Comparison of ENCODE assay signal across 27 cellular contexts in genomic region chr6:56474531-56474930, GRCh38.
"Had no signal": no experiment of that assay in that cellular context is flagged by ENCODE, and none has a peak within 500 bp of the region (broad histone marks: within the 10 kb centered on the region; RNA-seq: fewer than 3 reads in every experiment).

No MANE protein-coding gene starts in this region.

- H3K27ac ChIP-seq: stomach, suprapubic skin, testis, thoracic aorta, thyroid gland, tibial artery, tibial nerve, transverse colon, upper lobe of left lung, upper lobe of right lung, vagina had no signal

- H3K9me3 ChIP-seq: stomach, testis, thoracic aorta, thyroid gland, tibial artery, transverse colon, upper lobe of left lung, upper lobe of right lung, uterus, vagina had no signal

- H3K27me3 ChIP-seq: stomach, suprapubic skin, testis, thyroid gland, tibial artery, tibial nerve, transverse colon, upper lobe of left lung, upper lobe of right lung, uterus, vagina had no signal

- H3K36me3 ChIP-seq: uterus had no signal

- DNase-seq: stimulated activated CD4-positive, alpha-beta T cell treated with anti-CD3 and anti-CD28 coated beads, Interleukin-2, amount 100 ng/mL, for 48 hours; stimulated activated CD4-positive, alpha-beta T cell treated with anti-CD3 and anti-CD28 coated beads, Interleukin-4, amount 100 ng/mL, for 1 hour; stimulated activated CD4-positive, alpha-beta T cell treated with anti-CD3 and anti-CD28 coated beads, Interleukin-4, amount 100 ng/mL, for 24 hours; stimulated activated CD4-positive, alpha-beta T cell treated with anti-CD3 and anti-CD28 coated beads, Interleukin-4, amount 100 ng/mL, for 4 hours; stimulated activated CD8-positive, alpha-beta memory T cell treated with anti-CD3 and anti-CD28 coated beads, Interleukin-4, amount 100 ng/mL, for 48 hours; stimulated activated naive B cell treated with anti-CD40 and anti-IgM and Interleukin-4, amounts not matched to agents 10 μg/mL and 1 μg/mL and 100 μg/mL, for 72 hours; stimulated activated naive CD4-positive, alpha-beta T cell; stimulated activated naive CD4-positive, alpha-beta T cell treated with Interleukin-2 at 50 U/mL for 16 hours; stimulated activated naive CD8-positive, alpha-beta T cell treated with anti-CD3 and anti-CD28 coated beads, Interleukin-15, amount 100 ng/mL, for 72 hours; stimulated activated naive CD8-positive, alpha-beta T cell treated with anti-CD3 and anti-CD28 coated beads, Interleukin-15, Interleukin-2, amounts not matched to agents 100 U/mL and 50 U/mL, for 24 hours; stomach; substantia nigra; testis; thyroid gland; tibial artery; transverse colon; upper lobe of left lung; upper lobe of right lung; uterus had no signal

- H3K27ac Mint-ChIP-seq: stimulated activated effector memory CD8-positive, alpha-beta T cell treated with anti-CD3 and anti-CD28 coated beads, Interleukin-12 subunit alpha, Interleukin-12 subunit beta, amount 100 ng/mL, for 72 hours; stimulated activated memory B cell treated with anti-CD40 and anti-IgM and Interleukin-4, amounts not matched to agents 10 μg/mL and 1 μg/mL and 100 μg/mL, for 72 hours; stimulated activated naive B cell treated with anti-CD40 and anti-IgM and Interleukin-4, amounts not matched to agents 10 μg/mL and 1 μg/mL and 100 μg/mL, for 72 hours; stimulated activated naive CD8-positive, alpha-beta T cell treated with anti-CD3 and anti-CD28 coated beads, Interleukin-15, amount 100 ng/mL, for 72 hours; stimulated activated naive CD8-positive, alpha-beta T cell treated with anti-CD3 and anti-CD28 coated beads, Interleukin-15, Interleukin-2, amounts not matched to agents 100 ng/mL and 50 ng/mL, for 24 hours; type B pancreatic cell had no signal

- H3K27me3 Mint-ChIP-seq: stimulated activated memory B cell treated with anti-CD40 and anti-IgM and Interleukin-4, amounts not matched to agents 10 μg/mL and 1 μg/mL and 100 μg/mL, for 72 hours; stimulated activated naive B cell treated with anti-CD40 and anti-IgM and Interleukin-4, amounts not matched to agents 10 μg/mL and 1 μg/mL and 100 μg/mL, for 72 hours; stimulated activated naive CD8-positive, alpha-beta T cell treated with anti-CD3 and anti-CD28 coated beads, Interleukin-15, amount 100 ng/mL, for 72 hours; stimulated activated naive CD8-positive, alpha-beta T cell treated with anti-CD3 and anti-CD28 coated beads, Interleukin-15, Interleukin-2, amounts not matched to agents 100 ng/mL and 50 ng/mL, for 24 hours; type B pancreatic cell had no signal

- H3K4me1 Mint-ChIP-seq: stimulated activated effector memory CD8-positive, alpha-beta T cell treated with anti-CD3 and anti-CD28 coated beads, Interleukin-12 subunit alpha, Interleukin-12 subunit beta, amount 100 ng/mL, for 72 hours; stimulated activated memory B cell treated with anti-CD40 and anti-IgM and Interleukin-4, amounts not matched to agents 10 μg/mL and 1 μg/mL and 100 μg/mL, for 72 hours; stimulated activated naive CD8-positive, alpha-beta T cell treated with anti-CD3 and anti-CD28 coated beads, Interleukin-15, amount 100 ng/mL, for 72 hours had no signal

- H3K4me3 Mint-ChIP-seq: stimulated activated effector memory CD8-positive, alpha-beta T cell treated with anti-CD3 and anti-CD28 coated beads, Interleukin-12 subunit alpha, Interleukin-12 subunit beta, amount 100 ng/mL, for 72 hours; stimulated activated memory B cell treated with anti-CD40 and anti-IgM and Interleukin-4, amounts not matched to agents 10 μg/mL and 1 μg/mL and 100 μg/mL, for 72 hours; stimulated activated naive B cell treated with anti-CD40 and anti-IgM and Interleukin-4, amounts not matched to agents 10 μg/mL and 1 μg/mL and 100 μg/mL, for 72 hours; stimulated activated naive CD8-positive, alpha-beta T cell treated with anti-CD3 and anti-CD28 coated beads, Interleukin-15, amount 100 ng/mL, for 72 hours; stimulated activated naive CD8-positive, alpha-beta T cell treated with anti-CD3 and anti-CD28 coated beads, Interleukin-15, Interleukin-2, amounts not matched to agents 100 ng/mL and 50 ng/mL, for 24 hours; type B pancreatic cell had no signal

- H3K4me3 ChIP-seq: stomach, suprapubic skin, testis, thoracic aorta, thyroid gland, tibial artery, tibial nerve, transverse colon, upper lobe of left lung, upper lobe of right lung, uterus, vagina had no signal

- H3K9me3 Mint-ChIP-seq: type B pancreatic cell had no signal

- ATAC-seq: stimulated activated effector memory CD8-positive, alpha-beta T cell treated with anti-CD3 and anti-CD28 coated beads, Interleukin-12 subunit alpha, Interleukin-12 subunit beta, amount 100 ng/mL, for 72 hours; stimulated activated memory B cell treated with anti-CD40 and anti-IgM and Interleukin-4, amounts not matched to agents 10 μg/mL and 1 μg/mL and 100 μg/mL, for 72 hours; stimulated activated naive B cell treated with anti-CD40 and anti-IgM and Interleukin-4, amounts not matched to agents 10 μg/mL and 1 μg/mL and 100 μg/mL, for 72 hours; stimulated activated naive CD8-positive, alpha-beta T cell treated with anti-CD3 and anti-CD28 coated beads, Interleukin-15, amount 100 ng/mL, for 72 hours; stimulated activated naive CD8-positive, alpha-beta T cell treated with anti-CD3 and anti-CD28 coated beads, Interleukin-15, Interleukin-2, amounts not matched to agents 100 U/mL and 50 U/mL, for 24 hours; upper lobe of right lung had no signal

- H3K36me3 Mint-ChIP-seq: stimulated activated effector memory CD8-positive, alpha-beta T cell treated with anti-CD3 and anti-CD28 coated beads, Interleukin-12 subunit alpha, Interleukin-12 subunit beta, amount 100 ng/mL, for 72 hours; stimulated activated memory B cell treated with anti-CD40 and anti-IgM and Interleukin-4, amounts not matched to agents 10 μg/mL and 1 μg/mL and 100 μg/mL, for 72 hours; stimulated activated naive B cell treated with anti-CD40 and anti-IgM and Interleukin-4, amounts not matched to agents 10 μg/mL and 1 μg/mL and 100 μg/mL, for 72 hours had no signal

- H3K4me1 ChIP-seq: suprapubic skin, thyroid gland, tibial nerve, upper lobe of right lung, uterus had no signal
